ENCODE assay signal across 10 cellular contexts in the genomic region with DNA sequence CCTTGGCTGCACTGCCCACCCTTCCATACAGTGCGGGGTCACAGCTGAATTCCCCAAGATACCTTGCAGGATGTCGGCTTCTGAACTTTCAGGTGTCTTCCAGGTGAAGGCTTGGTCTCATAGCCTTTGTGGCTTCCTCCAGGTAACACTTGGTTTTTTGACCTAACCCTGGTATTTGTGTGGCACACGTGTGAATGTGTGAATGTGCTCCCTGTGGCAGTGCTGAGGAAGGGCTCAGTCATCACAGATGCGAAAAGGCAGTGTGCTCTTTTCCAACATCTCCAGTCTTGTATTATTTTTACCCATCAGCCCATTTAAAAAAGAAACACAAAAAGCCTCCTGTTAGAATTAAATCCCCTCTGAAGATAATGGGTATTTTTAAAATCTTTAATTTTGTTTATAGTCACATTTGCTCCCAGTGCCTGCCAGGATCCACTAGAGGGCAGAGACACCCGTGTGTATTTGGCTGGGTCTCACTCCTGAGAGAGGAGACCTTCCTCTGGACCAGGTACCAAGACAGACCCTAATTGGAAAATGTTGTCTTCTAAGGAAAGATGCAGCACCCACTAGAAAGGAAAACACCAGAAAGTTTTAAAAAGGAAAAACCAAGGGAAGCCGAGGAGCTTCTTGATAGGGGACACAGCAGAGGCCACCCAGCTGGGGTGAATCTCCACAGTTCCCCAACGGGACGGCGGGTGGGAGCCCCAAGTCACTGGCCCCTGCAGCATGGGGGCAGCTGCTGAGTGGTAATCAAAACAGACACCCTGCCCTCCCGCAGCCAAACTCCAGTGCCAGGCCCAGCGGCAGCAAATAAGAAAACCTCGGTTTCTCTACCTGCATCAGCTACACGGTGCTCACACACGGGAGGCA. TPM values are rescaled to one million over a fixed set of nuclear protein-coding genes. Genes with fewer than 3 reads are reported as not detected.
DNase-seq lines count a peak whose midpoint lies in the region; ATAC-seq, FAIRE-seq and TF ChIP-seq lines count a peak whose summit lies in the region.
"Had no signal": no experiment of that assay in that cellular context is flagged by ENCODE, and none has a peak within 500 bp of the region (broad histone marks: within the 10 kb centered on the region; RNA-seq: fewer than 3 reads in every experiment).

No MANE protein-coding gene starts in this region.

- H3K4me3 ChIP-seq in cardiac muscle cell (no peak overlapping the region), WERI-Rb-1 (ENCODE audit: low read depth, low read length) (no peak overlapping the region), kidney (ENCODE audit: low read length in 2 of 2) (no peak overlapping the region)

- FAIRE-seq in kidney (lab: Jason Lieb, UNC), result no peak

- no peaks in the 10 kb centered on the region for H3K4me1 ChIP-seq in cardiac muscle cell (ENCODE audit: low read depth)
- H3K4me1 ChIP-seq in kidney (ENCODE audit: control insufficient read depth in 1 of 2, insufficient read depth in 1 of 2, low read depth in 1 of 2, low read length in 2 of 2), result no peaks in the 10 kb centered on the region

- H3K27me3 ChIP-seq in cardiac muscle cell (peaks cover 4% of the 10 kb centered on the region), WERI-Rb-1 (ENCODE audit: insufficient read depth, low read depth, severe bottlenecking) (no peaks in the 10 kb centered on the region)

- H3K36me3 ChIP-seq in cardiac muscle cell (no peaks in the 10 kb centered on the region), WERI-Rb-1 (no peaks in the 10 kb centered on the region), kidney (ENCODE audit: control insufficient read depth in 1 of 2, insufficient read depth in 2 of 2, low read length in 2 of 2) (no peaks in the 10 kb centered on the region)

- H3K9ac ChIP-seq in kidney (ENCODE audit: low read length in 2 of 2), result no peak overlapping the region

- DNase-seq in cardiac muscle cell (ENCODE audit: low read depth in 1 of 2, low spot score in 1 of 2), result no peak
- DNase-seq in Right ventricle myocardium inferior (ENCODE audit: missing footprints), result no peak
- DNase-seq in WERI-Rb-1, result no peak
- peak; percentile 68 for DNase-seq in kidney
- no peak for DNase-seq in type B pancreatic cell (ENCODE audit: extremely low spot score, unreplicated experiment)
- no peak for DNase-seq in middle frontal gyrus (ENCODE audit: extremely low spot score, low spot score)
- no peak for DNase-seq in putamen (ENCODE audit: low spot score)
- DNase-seq: DMS153, NCI-H510A treated with DMSO at 0.1 percent for 48 hours had no signal

- no peak overlapping the region for H3K27ac Mint-ChIP-seq in type B pancreatic cell

- H3K9me3 ChIP-seq in cardiac muscle cell (ENCODE audit: low read depth) (no peaks in the 10 kb centered on the region), WERI-Rb-1 (ENCODE audit: severe bottlenecking) (no peaks in the 10 kb centered on the region), kidney (ENCODE audit: control insufficient read depth in 1 of 2, low read length in 2 of 2) (no peaks in the 10 kb centered on the region)

- no peak overlapping the region for H3K27ac ChIP-seq in cardiac muscle cell
- H3K27ac ChIP-seq in WERI-Rb-1, result no peak overlapping the region
- H3K27ac ChIP-seq in kidney (ENCODE audit: low read depth in 2 of 2, low read length in 2 of 2), result no peak overlapping the region

- no peak for ATAC-seq in Right ventricle myocardium inferior
- ATAC-seq in GM19324 (IDR thresholded peaks at IDR 0.05; ENCODE audit: low FRiP score, unreplicated experiment), result no peak

- no peaks in the 10 kb centered on the region for H3K9me3 Mint-ChIP-seq in type B pancreatic cell

- TF ChIP-seq CTCF in cardiac muscle cell (IDR thresholded peaks at IDR 0.05; ENCODE audit: low read depth, low read length), result peak; percentile 43
- peak; percentile 44; the same call in 1 of the 2 replicates for TF ChIP-seq CTCF in WERI-Rb-1 (IDR thresholded peaks at IDR 0.05; ENCODE audit: low read depth, low read length)
- peak; percentile 38 for TF ChIP-seq CTCF in kidney (IDR thresholded peaks at IDR 0.05; ENCODE audit: borderline replicate concordance, extremely low read depth, insufficient read depth)
- peak; percentile 73 for TF ChIP-seq CTCF in type B pancreatic cell (conservative IDR thresholded peaks at IDR 0.05)

- H3K27me3 Mint-ChIP-seq in type B pancreatic cell, result peaks cover 22% of the 10 kb centered on the region

- intact Hi-C loops in Right ventricle myocardium inferior (cut with DNase I), result no loop called here
- intact Hi-C loops in kidney (cut with DNase I), result no loop called here

- no peaks in the 10 kb centered on the region for H3K36me3 Mint-ChIP-seq in type B pancreatic cell

- no peaks in the 10 kb centered on the region for H3K4me1 Mint-ChIP-seq in type B pancreatic cell (ENCODE audit: unreplicated experiment)

- H3K4me3 Mint-ChIP-seq in type B pancreatic cell, result no peak overlapping the region

RNA-seq across cellular contexts. Expression of a gene that starts 27.7 kb away (rescaled TPM):
- 0.60 and 1.1 TPM in 2 replicates for total RNA-seq in cardiac muscle cell
- 0.60 and 0.85 TPM in 2 replicates for polyA plus RNA-seq in cardiac muscle cell
- 2.9 TPM for total RNA-seq in Right ventricle myocardium inferior
- 48.7 TPM for total RNA-seq in kidney
- polyA plus RNA-seq in kidney (ENCODE audit: insufficient read depth, low read depth, low replicate concordance), result 8.3 TPM
- 2.3 and 2.6 TPM in 2 replicates for total RNA-seq in type B pancreatic cell (ENCODE audit: low replicate concordance)

Comparison
In these comparisons a context has a peak if more than half of its experiments do, and no peak if none do; other contexts are left out.
1. RNA of a gene that starts 27.7 kb away (total RNA-seq): 48.7 TPM in kidney (single experiment); 2.9 TPM in Right ventricle myocardium inferior (single experiment), 2.3 to 2.6 TPM in type B pancreatic cell and 0.60 to 1.1 TPM in cardiac muscle cell; every median in the first group is over 10 times any median in the second.
2. Peak in every context shown above with its lines, with median percentiles within 50 percentile points of each other: CTCF ChIP-seq.